Comparison of ENCODE assay signal across 18 cellular contexts in the genomic region with DNA sequence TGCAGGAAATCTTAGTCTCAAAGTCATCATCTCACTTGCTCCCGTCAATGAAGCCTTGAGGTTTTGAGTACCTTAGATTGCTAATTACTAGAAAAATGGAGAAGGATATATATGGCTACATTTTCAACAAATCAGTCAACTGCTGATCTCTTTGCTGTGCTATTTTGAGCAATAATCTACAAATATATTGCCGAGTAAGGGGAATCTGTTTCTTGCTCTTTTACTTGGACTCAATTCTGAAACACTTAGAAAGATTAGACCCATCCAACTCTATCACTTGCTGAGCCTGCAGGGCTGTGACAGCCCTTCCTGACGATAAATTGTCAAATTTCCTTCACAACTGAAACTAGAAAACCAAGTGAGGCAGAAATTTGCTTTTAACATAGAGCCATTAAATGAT. TPM values are rescaled to one million over a fixed set of nuclear protein-coding genes. Genes with fewer than 3 reads are reported as not detected.
DNase-seq lines count a peak whose midpoint lies in the region; ATAC-seq, FAIRE-seq and TF ChIP-seq lines count a peak whose summit lies in the region.
"Had no signal": no experiment of that assay in that cellular context is flagged by ENCODE, and none has a peak within 500 bp of the region (broad histone marks: within the 10 kb centered on the region; RNA-seq: fewer than 3 reads in every experiment).

No MANE protein-coding gene starts in this region.

- no peak overlapping the region for H3K4me3 Mint-ChIP-seq in activated T-helper 2 cell treated with anti-CD3 and anti-CD28 coated beads, Interferon-gamma antibody, Interleukin-2, Interleukin-4, amounts not matched to agents 10 μg/mL and 5 μg/mL and 100 μg/mL, durations not matched to agents 14 hours and 24 hours and 36 hours (ENCODE audit: low read depth)
- H3K4me3 Mint-ChIP-seq: B cell; CD8-positive, alpha-beta T cell; H9 had no signal

- H2AFZ ChIP-seq in K562 (ENCODE audit: low read depth, low read length), result no peak overlapping the region

- H3K79me2 ChIP-seq in K562 (ENCODE audit: control insufficient read depth, insufficient read depth, low read length), result no peaks in the 10 kb centered on the region

- TF ChIP-seq EP300 in A549 (IDR thresholded peaks at IDR 0.05), result no peak
- no peak for TF ChIP-seq EP300 in K562 (IDR thresholded peaks at IDR 0.05; ENCODE audit: low read length)

- no peak for FAIRE-seq in A549 (lab: Jason Lieb, UNC)
- FAIRE-seq in K562 (lab: Jason Lieb, UNC), result no peak
- FAIRE-seq: D721Med, G401.6, GM12891, GM18507, H1 had no signal

- no peaks in the 10 kb centered on the region for H3K36me3 Mint-ChIP-seq in activated T-helper 2 cell treated with anti-CD3 and anti-CD28 coated beads, Interferon-gamma antibody, Interleukin-2, Interleukin-4, amounts not matched to agents 10 μg/mL and 5 μg/mL and 100 μg/mL, durations not matched to agents 14 hours and 24 hours and 36 hours (ENCODE audit: low read depth)
- H3K36me3 Mint-ChIP-seq: CD8-positive, alpha-beta T cell had no signal

- in situ Hi-C loops in K562 (cut with MboI), result no loop called here

- no peak for TF ChIP-seq RAD21 in A549 (conservative IDR thresholded peaks at IDR 0.05 in 1 of 2, IDR thresholded peaks at IDR 0.05 in 1 of 2)
- no peak for TF ChIP-seq RAD21 in K562 (CRISPR knock-in tag; conservative IDR thresholded peaks at IDR 0.05 in 1 of 2, IDR thresholded peaks at IDR 0.05 in 1 of 2)

- H3K9me1 ChIP-seq in K562 (ENCODE audit: control insufficient read depth, insufficient read depth, low read length), result no peaks in the 10 kb centered on the region

- BruUV-seq in K562 (replicated peaks; lab: Mats Ljungman, UMichigan), result no TSS peak

- H3K9ac ChIP-seq in K562 (ENCODE audit: insufficient read depth in 1 of 2, low read depth in 2 of 2, low read length in 2 of 2), result no peak overlapping the region
- H3K9ac ChIP-seq: BLaER1 treated with 17β-estradiol and CSF1 and Interleukin-3, amounts not matched to agents 10 nM and 100 nM had no signal

- POLR2A ChIA-PET in A549 (lab: Yijun Ruan, JAX), result no interaction called here
- POLR2A ChIA-PET in K562 (lab: Yijun Ruan, JAX), result no interaction called here

- no peak for TF ChIP-seq POLR2A in A549 (IDR thresholded peaks at IDR 0.05; ENCODE audit: low read length)
- no peak for TF ChIP-seq POLR2A in K562 (conservative IDR thresholded peaks at IDR 0.05)

- no peak overlapping the region for H3K27ac Mint-ChIP-seq in activated T-helper 2 cell treated with anti-CD3 and anti-CD28 coated beads, Interferon-gamma antibody, Interleukin-2, Interleukin-4, amounts not matched to agents 10 μg/mL and 5 μg/mL and 100 μg/mL, durations not matched to agents 14 hours and 24 hours and 36 hours
- H3K27ac Mint-ChIP-seq: B cell; CD8-positive, alpha-beta T cell; H9 had no signal

- 42% methylated on average over 3 of the region's 3 CpGs for WGBS in A549 (ENCODE audit: missing lambda C conversion rate)
- 47% methylated on average over 3 of the region's 3 CpGs for WGBS in K562 (ENCODE audit: insufficient coverage, low coverage, missing lambda C conversion rate)

- no peaks in the 10 kb centered on the region for H3K9me3 Mint-ChIP-seq in activated T-helper 2 cell treated with anti-CD3 and anti-CD28 coated beads, Interferon-gamma antibody, Interleukin-2, Interleukin-4, amounts not matched to agents 10 μg/mL and 5 μg/mL and 100 μg/mL, durations not matched to agents 14 hours and 24 hours and 36 hours
- H3K9me3 Mint-ChIP-seq: CD8-positive, alpha-beta T cell; H9 had no signal

- H3K9me3 ChIP-seq in A549 (no peaks in the 10 kb centered on the region), K562 (replicated peaks; ENCODE audit: control insufficient read depth, insufficient read depth, low read depth, low read length) (no peaks in the 10 kb centered on the region)
- H3K9me3 ChIP-seq: BLaER1 treated with 17β-estradiol and CSF1 and Interleukin-3, amounts not matched to agents 10 nM and 100 nM had no signal

- H3K4me2 ChIP-seq in A549 (no peak overlapping the region), K562 (ENCODE audit: insufficient read depth, low read length) (no peak overlapping the region)

- TF ChIP-seq CTCF in A549 (IDR thresholded peaks at IDR 0.05), result no peak
- TF ChIP-seq CTCF in K562 (IDR thresholded peaks at IDR 0.05 in 2 of 3, conservative IDR thresholded peaks at IDR 0.05 in 1 of 3; ENCODE audit: insufficient read depth in 2 of 3, low read depth in 1 of 3, low read length in 3 of 3), result no peak
- TF ChIP-seq CTCF in dorsolateral prefrontal cortex (IDR thresholded peaks at IDR 0.05 in 54 of 56, conservative IDR thresholded peaks at IDR 0.05 in 2 of 56; ENCODE audit: low read depth in 1 of 56, partially characterized antibody in 56 of 56), result no peak

- CTCF ChIA-PET in A549 (lab: Yijun Ruan, JAX), result no interaction called here
- CTCF ChIA-PET in K562 (lab: Yijun Ruan, JAX; ENCODE audit: low intra/inter-chr PET ratio), result no interaction called here

- H3K4me1 ChIP-seq in A549 (no peaks in the 10 kb centered on the region), K562 (replicated peaks in 1 of 2; ENCODE audit: control insufficient read depth in 2 of 2, insufficient read depth in 2 of 2, low read length in 2 of 2) (peaks cover 3 to 7% of the 10 kb centered on the region in 2 experiments; a peak in 3 of 5 replicates)

- ATAC-seq in A549 (no peak), K562 (no peak), GM21619 (IDR thresholded peaks at IDR 0.05; ENCODE audit: unreplicated experiment) (no peak)
- ATAC-seq: CD8-positive, alpha-beta T cell had no signal

- H3K4me3 ChIP-seq in A549 (no peak overlapping the region), K562 (no peak overlapping the region), dorsolateral prefrontal cortex (peak overlapping the region in 42 of 59 donors; percentile 1 to 62 (median 32))
- H3K4me3 ChIP-seq: BLaER1 treated with 17β-estradiol and CSF1 and Interleukin-3, amounts not matched to agents 10 nM and 100 nM had no signal

- no peak for DNase-seq in A549 (ENCODE audit: low read depth in 1 of 2, low spot score in 1 of 2)
- no peak for DNase-seq in K562 (ENCODE audit: extremely low read depth in 1 of 4, low spot score in 3 of 4)
- no peak for DNase-seq in dorsolateral prefrontal cortex
- no peak for DNase-seq in NCI-H2227 treated with DMSO at 0.1 percent for 48 hours (lab: John Stamatoyannopoulos, UW)
- DNase-seq in activated T-helper 2 cell treated with anti-CD3 and anti-CD28 coated beads, Interferon-gamma antibody, Interleukin-2, Interleukin-4, amounts not matched to agents 10 μg/mL and 5 μg/mL and 100 μg/mL, durations not matched to agents 14 hours and 24 hours and 36 hours (ENCODE audit: low spot score), result no peak
- DNase-seq: 8988T; CD8-positive, alpha-beta T cell; COR-L47; H9 had no signal

- H3K27ac ChIP-seq in A549, result no peak overlapping the region
- no peak overlapping the region for H3K27ac ChIP-seq in K562 (ENCODE audit: extremely low read depth, low read depth, low read length)
- peak overlapping the region; percentile 40 to 100 (median 96) for H3K27ac ChIP-seq in dorsolateral prefrontal cortex
- peak overlapping the region; percentile 97 for H3K27ac ChIP-seq in temporal lobe (ENCODE audit: low read depth, low read length)
- H3K27ac ChIP-seq: BLaER1 treated with 17β-estradiol and CSF1 and Interleukin-3, amounts not matched to agents 10 nM and 100 nM had no signal

- H3K27me3 Mint-ChIP-seq in activated T-helper 2 cell treated with anti-CD3 and anti-CD28 coated beads, Interferon-gamma antibody, Interleukin-2, Interleukin-4, amounts not matched to agents 10 μg/mL and 5 μg/mL and 100 μg/mL, durations not matched to agents 14 hours and 24 hours and 36 hours (ENCODE audit: low read depth), result peaks cover 19% of the 10 kb centered on the region

- no peaks in the 10 kb centered on the region for H3K36me3 ChIP-seq in K562 (ENCODE audit: control insufficient read depth, insufficient read depth, low read length)

- intact Hi-C loops in K562 (cut with micrococcal nuclease) (no loop called here), dorsolateral prefrontal cortex (cut with DNase I) (no loop called here)
- intact Hi-C loops in activated T-helper 2 cell treated with anti-CD3 and anti-CD28 coated beads, Interferon-gamma antibody, Interleukin-2, Interleukin-4, amounts not matched to agents 10 μg/mL and 5 μg/mL and 100 μg/mL, durations not matched to agents 14 hours and 24 hours and 36 hours (cut with micrococcal nuclease), result no loop called here

- H3K27me3 ChIP-seq in K562 (ENCODE audit: control insufficient read depth in 2 of 2, insufficient read depth in 2 of 2, low read length in 2 of 2) (no peaks in the 10 kb centered on the region), dorsolateral prefrontal cortex (no peaks in the 10 kb centered on the region)
- H3K27me3 ChIP-seq: BLaER1 treated with 17β-estradiol and CSF1 and Interleukin-3, amounts not matched to agents 10 nM and 100 nM had no signal

- H4K20me1 ChIP-seq in K562 (replicated peaks; ENCODE audit: control insufficient read depth, insufficient read depth, low read length), result no peaks in the 10 kb centered on the region
- H4K20me1 ChIP-seq: BLaER1 treated with 17β-estradiol and CSF1 and Interleukin-3, amounts not matched to agents 10 nM and 100 nM had no signal

- no peaks in the 10 kb centered on the region for H3K4me1 Mint-ChIP-seq in activated T-helper 2 cell treated with anti-CD3 and anti-CD28 coated beads, Interferon-gamma antibody, Interleukin-2, Interleukin-4, amounts not matched to agents 10 μg/mL and 5 μg/mL and 100 μg/mL, durations not matched to agents 14 hours and 24 hours and 36 hours (ENCODE audit: low read depth)
- H3K4me1 Mint-ChIP-seq: B cell had no signal

RNA-seq across cellular contexts. Expression of gene FEZ1, which starts 17.0 kb away (rescaled TPM):
- polyA plus RNA-seq in A549 (2011; rRNA removed) (0.94 and 1.00 TPM in 2 replicates), A549 (2017; fragmentation: RNase III; extraction: RNeasy Plus Mini Kit Qiagen cat#74134 plus additional on column Dnase treatment) (0.32 to 0.51 TPM (median 0.46 TPM) in 3 replicates), K562 (2011; rRNA removed) (10.6 and 13.0 TPM in 2 replicates), K562 (2014; fragmentation: Illumina TruSeq; extraction: Trizol) (9.2 and 11.2 TPM in 2 replicates), K562 (2014; fragmentation: Nextera tagmentation; extraction: Ambion mirVana) (1 to 10 TPM; 4.6 to 5.1 TPM), K562 (2014; rRNA removed) (6.6 and 9.2 TPM in 2 replicates)
- 0.22 and 0.34 TPM in 2 replicates for polyA plus RNA-seq in A549 (2012; cell fraction: cytosol; rRNA removed)
- 0.13 and 0.21 TPM in 2 replicates for polyA plus RNA-seq in A549 (2012; cell fraction: nucleus; rRNA removed)
- polyA minus RNA-seq in A549 (2011; rRNA and poly(A)+ RNA removed), result 0.79 TPM in 1 of 2 replicates, not detected in the other
- total RNA-seq in K562 (2011; cell fraction: chromatin; rRNA removed; ENCODE audit: low replicate concordance), result 4.1 and 5.5 TPM in 2 replicates
- total RNA-seq in K562 (2011; cell fraction: nucleolus; rRNA removed), result 1.3 and 1.6 TPM in 2 replicates
- 5.9 and 6.2 TPM in 2 replicates for total RNA-seq in K562 (2011; cell fraction: nucleoplasm; rRNA removed)
- total RNA-seq in K562 (2014; rRNA removed) (6.7 and 10.0 TPM in 2 replicates), K562 (2014; rRNA removed; fragmentation: Illumina TruSeq; extraction: Trizol) (7.5 and 8.5 TPM in 2 replicates), K562 (2015; rRNA removed; fragmentation: Illumina TruSeq; extraction: Trizol) (8.1 and 8.8 TPM in 2 replicates), K562 (2021) (7.9 and 8.2 TPM in 2 replicates), dorsolateral prefrontal cortex (100 to 1,000 TPM; 271 to 977 (median 455) TPM), temporal lobe (226 TPM)
- 7.9 and 11.9 TPM in 2 replicates for polyA plus RNA-seq in K562 (2011; cell fraction: cytosol; rRNA removed)
- polyA plus RNA-seq in K562 (2011; cell fraction: nucleus; rRNA removed), result 4.2 and 9.9 TPM in 2 replicates
- 11.3 and 11.6 TPM in 2 replicates for polyA plus RNA-seq in K562 (2012)
- polyA minus RNA-seq in K562 (2011; rRNA and poly(A)+ RNA removed), result 7.7 and 14.4 TPM in 2 replicates
- polyA minus RNA-seq in K562 (2011; cell fraction: cytosol; rRNA and poly(A)+ RNA removed), result 4.2 and 6.9 TPM in 2 replicates
- 0.94 and 4.2 TPM in 2 replicates for polyA minus RNA-seq in K562 (2011; cell fraction: nucleus; rRNA and poly(A)+ RNA removed)
- total RNA-seq in activated T-helper 2 cell treated with anti-CD3 and anti-CD28 coated beads, Interferon-gamma antibody, Interleukin-2, Interleukin-4, amounts not matched to agents 10 μg/mL and 5 μg/mL and 100 μg/mL, durations not matched to agents 14 hours and 24 hours and 36 hours, result 0.80 and 1.1 TPM in 2 replicates

Comparison
In these comparisons a context has a peak if more than half of its experiments do, and no peak if none do; other contexts are left out.
1. H3K27ac ChIP-seq: peak in dorsolateral prefrontal cortex (59 of 59) and temporal lobe (single experiment); none in A549 (0 of 2) and K562 (single experiment).
2. H3K4me3 ChIP-seq: peak in dorsolateral prefrontal cortex (42 of 59); none in A549 (single experiment) and K562 (single experiment).
3. RNA of gene FEZ1, which starts 17.0 kb away (total RNA-seq): 271 to 977 TPM in dorsolateral prefrontal cortex and 226 TPM in temporal lobe (single experiment); 1.3 to 10.0 TPM in K562 and 0.80 to 1.1 TPM in activated T-helper 2 cell treated with anti-CD3 and anti-CD28 coated beads, Interferon-gamma antibody, Interleukin-2, Interleukin-4, amounts not matched to agents 10 μg/mL and 5 μg/mL and 100 μg/mL, durations not matched to agents 14 hours and 24 hours and 36 hours; every median in the first group is over 10 times any median in the second.
4. Of the 35 proteins assayed by ChIP-seq in both K562 and A549: peak only in K562: none; only in A549: MAFK; in both: none; in neither: 34.